In the genomic region with DNA sequence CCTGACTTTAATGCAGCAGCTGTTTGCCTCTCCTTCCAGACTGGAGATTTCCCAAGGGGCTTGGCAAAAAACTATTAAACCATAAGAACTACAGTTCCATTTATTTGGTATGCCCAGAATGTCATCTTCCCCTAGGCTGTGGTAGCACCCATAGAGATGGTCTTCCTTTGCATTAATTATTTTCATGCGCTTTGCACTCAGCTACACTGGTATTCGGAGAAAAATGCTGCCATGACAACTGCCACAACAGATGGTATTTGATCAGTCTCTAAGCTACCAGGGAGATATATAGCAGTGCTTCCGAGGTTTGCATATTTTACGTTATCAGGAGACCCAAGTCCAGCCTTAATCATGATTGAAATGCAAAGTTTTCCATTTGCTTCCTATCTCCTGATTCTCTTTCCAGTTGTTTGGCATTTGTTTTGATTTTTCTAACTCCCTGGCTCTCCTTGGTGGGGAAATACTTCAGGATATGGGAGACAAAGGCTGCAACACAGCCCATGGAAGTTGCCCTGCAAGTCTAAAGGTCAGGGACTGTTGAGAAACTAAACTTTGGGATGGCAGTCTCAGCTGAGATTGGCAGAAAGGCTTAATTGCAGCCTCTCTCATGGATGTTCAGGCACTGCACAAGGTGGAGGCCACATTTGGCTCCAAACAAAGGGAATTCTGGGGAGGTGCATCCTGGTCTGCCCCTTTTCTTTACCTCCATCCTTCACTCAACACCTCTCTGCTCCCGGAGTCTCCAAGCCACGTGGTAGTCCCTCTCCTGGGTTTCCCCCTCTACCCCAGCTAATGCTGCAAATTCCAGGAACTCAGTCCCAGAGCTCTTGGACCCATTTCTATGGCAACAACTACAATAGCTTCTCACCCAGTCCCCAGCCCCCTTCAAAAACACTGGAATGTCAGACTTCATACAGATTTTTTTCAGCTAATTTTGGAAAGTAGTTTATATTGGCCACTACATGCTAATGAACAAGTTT, we compare ENCODE assay signal across 13 cellular contexts.
DNase-seq lines count a peak whose midpoint lies in the region; ATAC-seq and TF ChIP-seq lines count a peak whose summit lies in the region.
"Had no signal": no experiment of that assay in that cellular context is flagged by ENCODE, and none has a peak within 500 bp of the region (broad histone marks: within the 10 kb centered on the region; RNA-seq: fewer than 3 reads in every experiment).

No MANE protein-coding gene starts in this region.

- ATAC-seq in left cardiac atrium (peak; percentile 41 to 48), Right ventricle myocardium superior (ENCODE audit: poor library complexity) (no peak), GM18498 (IDR thresholded peaks at IDR 0.05; ENCODE audit: unreplicated experiment) (no peak)

- CTCF ChIA-PET in RWPE1 (lab: Yijun Ruan, JAX), result interaction anchor here (0.6 kb wide), 1 partner anchor 10 kb away, joined by 3 read pairs; no protein-coding TSS in a partner anchor

- peaks cover 4% of the 10 kb centered on the region for H3K27me3 Mint-ChIP-seq in brain

- peak overlapping the region in 4 of 5 experiments; percentile 2 to 68 (median 38) for H3K4me3 Mint-ChIP-seq in brain
- H3K4me3 Mint-ChIP-seq: memory B cell; T-helper 1 cell treated with Interleukin-12 subunit alpha and Interleukin-12 subunit beta and Interleukin-4 antibody, amounts not matched to agents 30 μg/mL and 1 μg/mL, for 36 hours had no signal

- POLR2A ChIA-PET in RWPE1 (lab: Yijun Ruan, JAX; ENCODE audit: low non-redundant PET), result no interaction called here

- H3K27ac Mint-ChIP-seq in brain, result peak overlapping the region; percentile 0 to 89 (median 58)
- H3K27ac Mint-ChIP-seq: memory B cell; T-helper 1 cell treated with Interleukin-12 subunit alpha and Interleukin-12 subunit beta and Interleukin-4 antibody, amounts not matched to agents 30 μg/mL and 1 μg/mL, for 36 hours had no signal

- H3K27me3 ChIP-seq in liver (ENCODE audit: control insufficient read depth in 4 of 4, insufficient read depth in 4 of 4, low read length in 3 of 4), result no peaks in the 10 kb centered on the region
- H3K27me3 ChIP-seq in subcutaneous abdominal adipose tissue (ENCODE audit: control insufficient read depth in 5 of 5, insufficient read depth in 4 of 5, low read length in 5 of 5), result no peaks in the 10 kb centered on the region
- H3K27me3 ChIP-seq: spleen had no signal

- TF ChIP-seq CTCF in brain (conservative IDR thresholded peaks at IDR 0.05), result no peak
- no peak for TF ChIP-seq CTCF in liver (IDR thresholded peaks at IDR 0.05; ENCODE audit: low read depth, low read length, missing input control)
- TF ChIP-seq CTCF in RWPE1 (conservative IDR thresholded peaks at IDR 0.05; ENCODE audit: low read depth), result no peak

- H3K4me1 ChIP-seq in liver (ENCODE audit: control insufficient read depth in 4 of 4, insufficient read depth in 4 of 4, low read length in 3 of 4), result peaks cover 2 to 13% (median 11%) of the 10 kb centered on the region in 4 donors
- H3K4me1 ChIP-seq in subcutaneous abdominal adipose tissue (ENCODE audit: control insufficient read depth in 5 of 5, insufficient read depth in 5 of 5, low read length in 5 of 5), result peaks cover 0 to 30% (median 25%) of the 10 kb centered on the region in 5 donors

- H3K4me3 ChIP-seq in liver (ENCODE audit: low read depth in 1 of 3, low read length in 3 of 3), result no peak overlapping the region
- no peak overlapping the region for H3K4me3 ChIP-seq in subcutaneous abdominal adipose tissue (ENCODE audit: low read depth in 1 of 5, low read length in 5 of 5)
- H3K4me3 ChIP-seq: spleen had no signal

- WGBS in liver, result 47% methylated on average over 6 of the region's 6 CpGs

- peaks cover 4% of the 10 kb centered on the region for H3K36me3 Mint-ChIP-seq in brain
- H3K36me3 Mint-ChIP-seq: memory B cell had no signal

- H3K9me3 ChIP-seq in liver (ENCODE audit: control insufficient read depth in 4 of 4, low read length in 3 of 4) (no peaks in the 10 kb centered on the region), subcutaneous abdominal adipose tissue (ENCODE audit: control insufficient read depth in 5 of 5, low read length in 5 of 5) (no peaks in the 10 kb centered on the region)
- H3K9me3 ChIP-seq: spleen had no signal

- peaks cover 57% of the 10 kb centered on the region for H3K4me1 Mint-ChIP-seq in brain
- H3K4me1 Mint-ChIP-seq: memory B cell had no signal

- no peak overlapping the region for H3K9ac ChIP-seq in liver (ENCODE audit: low read depth in 1 of 2, low read length in 2 of 2)
- H3K9ac ChIP-seq in subcutaneous abdominal adipose tissue (ENCODE audit: low read length in 5 of 5), result peak overlapping the region in 2 of 5 donors; percentile 19 to 67

- H3K36me3 ChIP-seq in liver (ENCODE audit: control insufficient read depth in 4 of 4, insufficient read depth in 3 of 4, low read depth in 1 of 4, low read length in 3 of 4) (no peaks in the 10 kb centered on the region), subcutaneous abdominal adipose tissue (ENCODE audit: control insufficient read depth in 5 of 5, insufficient read depth in 5 of 5, low read length in 5 of 5) (no peaks in the 10 kb centered on the region)
- H3K36me3 ChIP-seq: spleen had no signal

- H3K9me3 Mint-ChIP-seq in brain, result no peaks in the 10 kb centered on the region
- H3K9me3 Mint-ChIP-seq: memory B cell; T-helper 1 cell treated with Interleukin-12 subunit alpha and Interleukin-12 subunit beta and Interleukin-4 antibody, amounts not matched to agents 30 μg/mL and 1 μg/mL, for 36 hours had no signal

- intact Hi-C loops in left cardiac atrium (cut with DNase I), result no loop called here
- intact Hi-C loops in Right ventricle myocardium superior (cut with DNase I), result no loop called here

- peak; percentile 54 to 61 for TF ChIP-seq RAD21 in liver (IDR thresholded peaks at IDR 0.05)

- no peak for DNase-seq in left cardiac atrium
- DNase-seq in Right ventricle myocardium superior, result no peak
- DNase-seq in GM19238 (ENCODE audit: insufficient read length, low spot score), result no peak
- no peak for DNase-seq in RWPE1 (ENCODE audit: low spot score)
- DNase-seq: activated gamma-delta T cell treated with Interleukin-2 at 50 U/mL for 16 hours, EL, spleen had no signal

- no peak overlapping the region for H3K27ac ChIP-seq in liver (ENCODE audit: low read depth in 1 of 2, low read length in 2 of 2)
- peak overlapping the region; percentile 47 for H3K27ac ChIP-seq in subcutaneous abdominal adipose tissue (ENCODE audit: low read depth, low read length)
- no peak overlapping the region for H3K27ac ChIP-seq in RWPE1
- H3K27ac ChIP-seq: spleen had no signal

TF ChIP-seq in liver, 16 proteins besides CTCF, POLR2A, EP300 and RAD21 (continues in another document):
- peak; percentile 76 for TF ChIP-seq NR2F2 (IDR thresholded peaks at IDR 0.05)
- TF ChIP-seq, protein P1, sequence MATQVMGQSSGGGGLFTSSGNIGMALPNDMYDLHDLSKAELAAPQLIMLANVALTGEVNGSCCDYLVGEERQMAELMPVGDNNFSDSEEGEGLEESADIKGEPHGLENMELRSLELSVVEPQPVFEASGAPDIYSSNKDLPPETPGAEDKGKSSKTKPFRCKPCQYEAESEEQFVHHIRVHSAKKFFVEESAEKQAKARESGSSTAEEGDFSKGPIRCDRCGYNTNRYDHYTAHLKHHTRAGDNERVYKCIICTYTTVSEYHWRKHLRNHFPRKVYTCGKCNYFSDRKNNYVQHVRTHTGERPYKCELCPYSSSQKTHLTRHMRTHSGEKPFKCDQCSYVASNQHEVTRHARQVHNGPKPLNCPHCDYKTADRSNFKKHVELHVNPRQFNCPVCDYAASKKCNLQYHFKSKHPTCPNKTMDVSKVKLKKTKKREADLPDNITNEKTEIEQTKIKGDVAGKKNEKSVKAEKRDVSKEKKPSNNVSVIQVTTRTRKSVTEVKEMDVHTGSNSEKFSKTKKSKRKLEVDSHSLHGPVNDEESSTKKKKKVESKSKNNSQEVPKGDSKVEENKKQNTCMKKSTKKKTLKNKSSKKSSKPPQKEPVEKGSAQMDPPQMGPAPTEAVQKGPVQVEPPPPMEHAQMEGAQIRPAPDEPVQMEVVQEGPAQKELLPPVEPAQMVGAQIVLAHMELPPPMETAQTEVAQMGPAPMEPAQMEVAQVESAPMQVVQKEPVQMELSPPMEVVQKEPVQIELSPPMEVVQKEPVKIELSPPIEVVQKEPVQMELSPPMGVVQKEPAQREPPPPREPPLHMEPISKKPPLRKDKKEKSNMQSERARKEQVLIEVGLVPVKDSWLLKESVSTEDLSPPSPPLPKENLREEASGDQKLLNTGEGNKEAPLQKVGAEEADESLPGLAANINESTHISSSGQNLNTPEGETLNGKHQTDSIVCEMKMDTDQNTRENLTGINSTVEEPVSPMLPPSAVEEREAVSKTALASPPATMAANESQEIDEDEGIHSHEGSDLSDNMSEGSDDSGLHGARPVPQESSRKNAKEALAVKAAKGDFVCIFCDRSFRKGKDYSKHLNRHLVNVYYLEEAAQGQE (IDR thresholded peaks at IDR 0.05), result peak; percentile 14
- peak; percentile 81 to 87 for TF ChIP-seq RXRA (IDR thresholded peaks at IDR 0.05)
- TF ChIP-seq GABPA (IDR thresholded peaks at IDR 0.05 in 1 of 2, conservative IDR thresholded peaks at IDR 0.05 in 1 of 2), result no peak
- TF ChIP-seq, protein P2, sequence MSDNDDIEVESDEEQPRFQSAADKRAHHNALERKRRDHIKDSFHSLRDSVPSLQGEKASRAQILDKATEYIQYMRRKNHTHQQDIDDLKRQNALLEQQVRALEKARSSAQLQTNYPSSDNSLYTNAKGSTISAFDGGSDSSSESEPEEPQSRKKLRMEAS (IDR thresholded peaks at IDR 0.05), result peak; percentile 89
- peak; percentile 85 for TF ChIP-seq SP1 (IDR thresholded peaks at IDR 0.05)
- TF ChIP-seq, protein P3, sequence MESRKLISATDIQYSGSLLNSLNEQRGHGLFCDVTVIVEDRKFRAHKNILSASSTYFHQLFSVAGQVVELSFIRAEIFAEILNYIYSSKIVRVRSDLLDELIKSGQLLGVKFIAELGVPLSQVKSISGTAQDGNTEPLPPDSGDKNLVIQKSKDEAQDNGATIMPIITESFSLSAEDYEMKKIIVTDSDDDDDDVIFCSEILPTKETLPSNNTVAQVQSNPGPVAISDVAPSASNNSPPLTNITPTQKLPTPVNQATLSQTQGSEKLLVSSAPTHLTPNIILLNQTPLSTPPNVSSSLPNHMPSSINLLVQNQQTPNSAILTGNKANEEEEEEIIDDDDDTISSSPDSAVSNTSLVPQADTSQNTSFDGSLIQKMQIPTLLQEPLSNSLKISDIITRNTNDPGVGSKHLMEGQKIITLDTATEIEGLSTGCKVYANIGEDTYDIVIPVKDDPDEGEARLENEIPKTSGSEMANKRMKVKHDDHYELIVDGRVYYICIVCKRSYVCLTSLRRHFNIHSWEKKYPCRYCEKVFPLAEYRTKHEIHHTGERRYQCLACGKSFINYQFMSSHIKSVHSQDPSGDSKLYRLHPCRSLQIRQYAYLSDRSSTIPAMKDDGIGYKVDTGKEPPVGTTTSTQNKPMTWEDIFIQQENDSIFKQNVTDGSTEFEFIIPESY (IDR thresholded peaks at IDR 0.05), result peak; percentile 28
- TF ChIP-seq JUND (IDR thresholded peaks at IDR 0.05), result peak; percentile 66 to 84
- TF ChIP-seq EGR1 (IDR thresholded peaks at IDR 0.05; ENCODE audit: low read depth in 2 of 2), result peak in 1 of 2 donors; percentile 76
- no peak for TF ChIP-seq TAF1 (conservative IDR thresholded peaks at IDR 0.05)
- peak; percentile 9 for TF ChIP-seq FOXA2 (IDR thresholded peaks at IDR 0.05)
- peak; percentile 98 for TF ChIP-seq HNF4G (IDR thresholded peaks at IDR 0.05)
- no peak for TF ChIP-seq FOXA1 (IDR thresholded peaks at IDR 0.05)

Comparison
In these comparisons a context has a peak if more than half of its experiments do, and no peak if none do; other contexts are left out.
1. ATAC-seq: peak in left cardiac atrium (2 of 2); none in Right ventricle myocardium superior (single experiment) and GM18498 (single experiment).